Comparison of ENCODE assay signal across 8 cellular contexts in the genomic region with DNA sequence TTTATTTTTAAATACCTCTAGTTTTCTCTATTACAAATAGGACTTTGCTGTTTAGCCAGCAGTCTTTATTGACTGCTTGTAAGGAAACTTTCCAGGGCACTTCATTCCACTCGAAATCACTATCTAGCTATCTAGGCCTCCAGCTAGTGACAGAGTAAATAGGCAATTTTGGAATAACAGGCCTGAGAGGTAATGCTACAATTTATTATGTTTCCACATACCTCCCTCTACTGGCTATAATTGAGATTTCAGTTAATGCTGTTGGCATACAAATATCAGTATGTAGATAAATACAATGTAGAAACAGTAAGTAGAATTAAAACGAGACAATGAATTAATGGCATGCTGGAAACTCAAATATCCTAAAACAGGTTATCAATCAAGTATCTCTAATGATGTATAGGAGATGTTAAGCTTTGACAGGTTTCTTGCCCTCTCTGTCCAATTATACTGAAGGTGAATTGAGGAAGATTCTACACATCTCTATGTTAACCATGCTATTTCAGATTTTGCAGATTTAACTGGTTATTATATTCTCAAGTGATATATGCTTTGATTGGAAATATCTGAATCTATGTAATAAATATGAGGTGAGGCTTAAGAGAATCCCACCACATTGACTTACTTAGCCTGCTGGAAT. TPM values are rescaled to one million over a fixed set of nuclear protein-coding genes. Genes with fewer than 3 reads are reported as not detected.
DNase-seq lines count a peak whose midpoint lies in the region; ATAC-seq, FAIRE-seq and TF ChIP-seq lines count a peak whose summit lies in the region.

No MANE protein-coding gene starts in this region.

- no peak overlapping the region for H3K4me3 Mint-ChIP-seq in CD4-positive, CD25-positive, alpha-beta regulatory T cell

- H3K27me3 Mint-ChIP-seq in CD4-positive, CD25-positive, alpha-beta regulatory T cell = no peaks in the 10 kb centered on the region

- no peak overlapping the region for H3K4me3 ChIP-seq in CD4-positive, CD25-positive, alpha-beta regulatory T cell (ENCODE audit: low read depth, low read length)
- H3K4me3 ChIP-seq in astrocyte of the cerebellum (ENCODE audit: low read depth, low read length) (no peak overlapping the region), vagina (no peak overlapping the region)

- peaks cover 31% of the 10 kb centered on the region for H3K36me3 Mint-ChIP-seq in CD4-positive, CD25-positive, alpha-beta regulatory T cell

- H3K9me3 ChIP-seq in CD4-positive, CD25-positive, alpha-beta regulatory T cell (ENCODE audit: control insufficient read depth in 2 of 2, low read length in 2 of 2) = no peaks in the 10 kb centered on the region
- no peaks in the 10 kb centered on the region for H3K9me3 ChIP-seq in vagina

- peak in 1 of 2 donors; percentile 34 for ATAC-seq in CD4-positive, CD25-positive, alpha-beta regulatory T cell (ENCODE audit: low read depth in 2 of 2)
- ATAC-seq in GM18909 (IDR thresholded peaks at IDR 0.05; ENCODE audit: poor library complexity, unreplicated experiment) (peak; percentile 72), HG02870 (IDR thresholded peaks at IDR 0.05; ENCODE audit: unreplicated experiment) (no peak)

- TF ChIP-seq CTCF in astrocyte of the cerebellum (IDR thresholded peaks at IDR 0.05; ENCODE audit: low read depth, low read length, missing control alignments) (peak; percentile 35), vagina (IDR thresholded peaks at IDR 0.05) (peak in 2 of 3 experiments; percentile 25 to 47)

- peak; percentile 99 for FAIRE-seq in islet of Langerhans (lab: Jason Lieb, UNC)

- H3K27me3 ChIP-seq in CD4-positive, CD25-positive, alpha-beta regulatory T cell (ENCODE audit: control insufficient read depth, insufficient read depth, low read length) = no peaks in the 10 kb centered on the region
- H3K27me3 ChIP-seq in vagina = no peaks in the 10 kb centered on the region

- H3K9me3 Mint-ChIP-seq in CD4-positive, CD25-positive, alpha-beta regulatory T cell = peaks cover 0 to 1% (median 0%) of the 10 kb centered on the region in 7 donors

- intact Hi-C loops in vagina (cut with DNase I) = no loop called here

- in situ Hi-C loops in astrocyte of the cerebellum (cut with HindIII; ENCODE audit: low sequenced_read_pairs) = no loop called here

- H3K27ac Mint-ChIP-seq in CD4-positive, CD25-positive, alpha-beta regulatory T cell = no peak overlapping the region

- no peak overlapping the region for H3K27ac ChIP-seq in CD4-positive, CD25-positive, alpha-beta regulatory T cell (ENCODE audit: insufficient read depth, low read length, poor library complexity, severe bottlenecking)
- no peak overlapping the region for H3K27ac ChIP-seq in vagina

- peaks cover 21% of the 10 kb centered on the region for H3K36me3 ChIP-seq in CD4-positive, CD25-positive, alpha-beta regulatory T cell (ENCODE audit: control insufficient read depth, insufficient read depth, low read length)
- H3K36me3 ChIP-seq in vagina = peaks cover 0 to 19% of the 10 kb centered on the region in 2 donors

- no peak for TF ChIP-seq POLR2A in vagina (IDR thresholded peaks at IDR 0.05)

- H3K4me1 ChIP-seq in CD4-positive, CD25-positive, alpha-beta regulatory T cell (ENCODE audit: control insufficient read depth, insufficient read depth, low read length, poor library complexity, severe bottlenecking) = no peaks in the 10 kb centered on the region
- peaks cover 11% of the 10 kb centered on the region for H3K4me1 ChIP-seq in vagina

- peak in 2 of 3 donors; percentile 23 to 49 for DNase-seq in CD4-positive, CD25-positive, alpha-beta regulatory T cell
- DNase-seq in NCI-H146 (lab: John Stamatoyannopoulos, UW) (peak; percentile 1), astrocyte of the cerebellum (ENCODE audit: low read depth) (peak; percentile 33), vagina (ENCODE audit: extremely low spot score in 2 of 2) (no peak), GM19240 (ENCODE audit: insufficient read length, low spot score) (no peak)

- H3K4me1 Mint-ChIP-seq in CD4-positive, CD25-positive, alpha-beta regulatory T cell = peaks cover 9 to 15% (median 13%) of the 10 kb centered on the region in 4 donors

RNA-seq across cellular contexts. Expression of a gene that starts 7.2 kb away (rescaled TPM):
- total RNA-seq in CD4-positive, CD25-positive, alpha-beta regulatory T cell = 7.8 TPM
- polyA plus RNA-seq in CD4-positive, CD25-positive, alpha-beta regulatory T cell = 10 to 100 TPM; 12.7 to 23.7 (median 17.7) TPM
- 31.7 TPM for total RNA-seq in vagina

RNA-seq across cellular contexts. Expression of a gene that starts 29.7 kb away (rescaled TPM):
- total RNA-seq in CD4-positive, CD25-positive, alpha-beta regulatory T cell = 11.4 TPM
- polyA plus RNA-seq in CD4-positive, CD25-positive, alpha-beta regulatory T cell = 1 to 10 TPM; 4.2 to 7.4 (median 5.1) TPM
- 16.9 TPM for total RNA-seq in vagina

RNA-seq across cellular contexts. Expression of a gene that starts 37.7 kb away (rescaled TPM):
- total RNA-seq in CD4-positive, CD25-positive, alpha-beta regulatory T cell = not detected
- polyA plus RNA-seq in CD4-positive, CD25-positive, alpha-beta regulatory T cell = not detected
- total RNA-seq in vagina = not detected

Comparison
In these comparisons a context has a peak if more than half of its experiments do, and no peak if none do; other contexts are left out.
1. DNase-seq: peak in CD4-positive, CD25-positive, alpha-beta regulatory T cell (2 of 3), NCI-H146 (single experiment) and astrocyte of the cerebellum (single experiment); none in vagina (0 of 2) and GM19240 (single experiment).